14 cellular contexts compared by ENCODE assay signal in the genomic region with DNA sequence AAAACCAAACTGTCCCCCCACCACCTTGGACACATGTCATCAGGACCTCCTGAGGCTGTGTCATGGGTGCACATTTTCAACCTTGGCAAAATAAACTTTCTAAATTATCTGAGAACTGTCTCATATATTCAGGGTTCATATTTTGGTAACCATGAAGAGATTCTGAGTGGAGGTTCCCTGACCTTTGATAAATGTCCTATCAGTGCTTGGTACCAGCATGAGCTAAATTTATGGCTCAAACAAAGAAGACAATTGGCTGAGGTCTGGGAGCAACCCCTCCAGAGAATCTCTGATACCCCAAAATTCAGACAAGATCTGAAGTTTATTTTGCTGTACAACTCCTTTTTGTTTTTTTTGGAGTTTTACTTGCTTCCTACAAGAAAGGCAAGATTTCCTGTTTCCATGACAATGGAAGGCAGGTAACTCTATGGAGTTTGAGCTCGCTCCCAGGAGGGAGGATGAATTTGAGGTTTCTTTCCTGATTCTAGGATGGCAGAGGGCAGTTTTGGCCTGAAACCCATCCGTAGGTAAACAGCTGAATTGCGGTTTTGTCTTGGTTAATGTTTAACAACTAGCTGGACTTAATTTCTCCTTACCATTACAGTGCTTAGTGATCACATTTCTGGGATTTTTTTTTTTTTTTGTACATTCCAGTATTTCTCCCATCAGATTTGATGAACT. TPM values are rescaled to one million over a fixed set of nuclear protein-coding genes. Genes with fewer than 3 reads are reported as not detected.
DNase-seq lines count a peak whose midpoint lies in the region; ATAC-seq and TF ChIP-seq lines count a peak whose summit lies in the region.
"Had no signal": no experiment of that assay in that cellular context is flagged by ENCODE, and none has a peak within 500 bp of the region (broad histone marks: within the 10 kb centered on the region; RNA-seq: fewer than 3 reads in every experiment).

No MANE protein-coding gene starts in this region.

- H3K27ac ChIP-seq in endodermal cell (ENCODE audit: low read depth, low read length) (no peak overlapping the region), spleen (no peak overlapping the region)
- H3K27ac ChIP-seq: vagina had no signal

- TF ChIP-seq CTCF in Calu3 (IDR thresholded peaks at IDR 0.05; ENCODE audit: unreplicated experiment) (no peak), endodermal cell (conservative IDR thresholded peaks at IDR 0.05) (no peak), spleen (IDR thresholded peaks at IDR 0.05 in 8 of 11, conservative IDR thresholded peaks at IDR 0.05 in 3 of 11) (no peak)

- H3K4me3 ChIP-seq in endodermal cell (ENCODE audit: low read length) (no peak overlapping the region), spleen (no peak overlapping the region)
- H3K4me3 ChIP-seq: vagina had no signal

- DNase-seq in Calu3, result peak; percentile 34
- no peak for DNase-seq in endodermal cell
- no peak for DNase-seq in spleen
- no peak for DNase-seq in DMS79 treated with DMSO at 0.1 percent for 48 hours (lab: John Stamatoyannopoulos, UW)
- DNase-seq: activated CD4-positive, alpha-beta T cell treated with anti-CD3 and anti-CD28 coated beads, Interleukin-2, amount 50 U/mL, for 4 hours; amniotic stem cell; NCI-H1694 treated with DMSO at 0.1 percent for 48 hours had no signal

- H3K36me3 Mint-ChIP-seq in Calu3 (ENCODE audit: insufficient read depth, unreplicated experiment) (peaks cover 12% of the 10 kb centered on the region), endodermal cell (ENCODE audit: low read depth) (peaks cover 2% of the 10 kb centered on the region)

- H3K4me1 ChIP-seq in endodermal cell (ENCODE audit: control insufficient read depth, insufficient read depth, low read length) (no peaks in the 10 kb centered on the region), spleen (no peaks in the 10 kb centered on the region)
- H3K4me1 ChIP-seq: vagina had no signal

- ATAC-seq in GM21381 (IDR thresholded peaks at IDR 0.05; ENCODE audit: unreplicated experiment), result peak; percentile 20
- ATAC-seq in HG03108 (IDR thresholded peaks at IDR 0.05; ENCODE audit: unreplicated experiment), result peak; percentile 18
- no peak for ATAC-seq in HG03139 (IDR thresholded peaks at IDR 0.05; ENCODE audit: unreplicated experiment)
- no peak for ATAC-seq in GM18519 (IDR thresholded peaks at IDR 0.05; ENCODE audit: low FRiP score, unreplicated experiment)

- CTCF ChIA-PET in Calu3 (lab: Charles Lee), result no interaction called here

- no TSS peak for BruUV-seq in Calu3 (replicated peaks; lab: Mats Ljungman, UMichigan)

- no peaks in the 10 kb centered on the region for H3K27me3 ChIP-seq in endodermal cell (ENCODE audit: control insufficient read depth, insufficient read depth, low read length, poor library complexity, severe bottlenecking)
- no peaks in the 10 kb centered on the region for H3K27me3 ChIP-seq in spleen (replicated peaks in 1 of 7)
- H3K27me3 ChIP-seq: vagina had no signal

- intact Hi-C loops in Calu3 (cut with micrococcal nuclease; ENCODE audit: unreplicated experiment) (loop anchor here (1.0 to 5.0 kb wide), 6 partner anchors 76 to 381 kb away; no protein-coding TSS in a partner anchor), spleen (cut with DNase I; ENCODE audit: low total_unique reads) (no loop called here)

- H3K4me1 Mint-ChIP-seq in Calu3 (ENCODE audit: low read depth, unreplicated experiment) (peaks cover 24% of the 10 kb centered on the region), endodermal cell (peaks cover 33% of the 10 kb centered on the region)

- no peak overlapping the region for H3K9ac ChIP-seq in endodermal cell (ENCODE audit: extremely low read depth, low read length, poor library complexity, severe bottlenecking)

- H3K4me3 Mint-ChIP-seq in Calu3 (ENCODE audit: low read depth, unreplicated experiment) (peak overlapping the region; percentile 21), endodermal cell (peak overlapping the region; percentile 6)

- 81 to 92% methylated on average over 2 to 3 of the region's 3 CpGs for WGBS in endodermal cell (ENCODE audit: insufficient coverage in 1 of 2, insufficient read length in 1 of 2), 2 experiments
- 52 to 82% (median 69%) methylated on average over 3 of the region's 3 CpGs for WGBS in spleen, 5 donors

- H3K9me3 Mint-ChIP-seq in Calu3 (ENCODE audit: low read depth, unreplicated experiment) (no peaks in the 10 kb centered on the region), endodermal cell (peaks cover 3% of the 10 kb centered on the region)

- H3K27ac Mint-ChIP-seq in Calu3 (ENCODE audit: unreplicated experiment) (peak overlapping the region; percentile 88), endodermal cell (peak overlapping the region; percentile 83)

- H3K27me3 Mint-ChIP-seq in Calu3 (ENCODE audit: unreplicated experiment) (no peaks in the 10 kb centered on the region), endodermal cell (ENCODE audit: insufficient read depth) (no peaks in the 10 kb centered on the region)

- no peak for TF ChIP-seq POLR2A in spleen (IDR thresholded peaks at IDR 0.05)

- H3K36me3 ChIP-seq in endodermal cell (ENCODE audit: control insufficient read depth, insufficient read depth, low read length), result no peaks in the 10 kb centered on the region
- no peaks in the 10 kb centered on the region for H3K36me3 ChIP-seq in spleen
- H3K36me3 ChIP-seq: vagina had no signal

- H3K9me3 ChIP-seq in endodermal cell (ENCODE audit: control insufficient read depth, low read length), result no peaks in the 10 kb centered on the region
- no peaks in the 10 kb centered on the region for H3K9me3 ChIP-seq in spleen
- H3K9me3 ChIP-seq: vagina had no signal

RNA-seq across cellular contexts. Expression of a gene that starts 14.5 kb away (rescaled TPM):
- total RNA-seq in Calu3 (2022), result 0.50 and 0.98 TPM in 2 replicates
- not detected for total RNA-seq in endodermal cell
- not detected for polyA plus RNA-seq in endodermal cell (2013, experiment 1 of 2)
- polyA plus RNA-seq in endodermal cell (2013, experiment 2 of 2), result not detected
- under 1 TPM in 2 of 7 donors, not detected in 5; 0.46 to 0.85 TPM for total RNA-seq in spleen
- polyA plus RNA-seq in spleen, result under 1 TPM in 1 of 3 donors, not detected in 2; 0.11 TPM
- total RNA-seq: endothelial cell of umbilical vein, osteocyte, vagina had no signal
- polyA plus RNA-seq: endothelial cell of umbilical vein had no signal

Comparison
In these comparisons a context has a peak if more than half of its experiments do, and no peak if none do; other contexts are left out.
1. ATAC-seq: peak in GM21381 (single experiment) and HG03108 (single experiment); none in HG03139 (single experiment) and GM18519 (single experiment).